ENCODE assay signal across 8 cellular contexts in genomic region chr6:18997375-18997826, GRCh38.
DNase-seq lines count a peak whose midpoint lies in the region; ATAC-seq, FAIRE-seq and TF ChIP-seq lines count a peak whose summit lies in the region.

No MANE protein-coding gene starts in this region.

- intact Hi-C loops in A673 (cut with micrococcal nuclease; ENCODE audit: unreplicated experiment) (loop anchor here (5.0 to 10.0 kb wide), 3 partner anchors 473 to 1060 kb away; no protein-coding TSS in a partner anchor), left colon (cut with DNase I, micrococcal nuclease) (no loop called here)

- peak; percentile 81 for TF ChIP-seq CTCF in A673 (conservative IDR thresholded peaks at IDR 0.05; ENCODE audit: low read depth, low read length)
- peak; percentile 85 for TF ChIP-seq CTCF in astrocyte of the cerebellum (IDR thresholded peaks at IDR 0.05; ENCODE audit: low read depth, low read length, missing control alignments)

- BruUV-seq in A673 (replicated peaks; lab: Mats Ljungman, UMichigan), result no TSS peak

- H3K4me1 ChIP-seq in A673 (ENCODE audit: insufficient read depth, low read length, poor library complexity, severe bottlenecking), result no peaks in the 10 kb centered on the region

- no peaks in the 10 kb centered on the region for H3K9me3 ChIP-seq in A673 (ENCODE audit: low read depth, low read length, poor library complexity, severe bottlenecking)

- DNase-seq in A673 (ENCODE audit: low spot score), result peak; percentile 73
- DNase-seq in GM12892 (ENCODE audit: insufficient read length), result no peak
- peak; percentile 80 for DNase-seq in NCI-H146 (lab: John Stamatoyannopoulos, UW)
- DNase-seq in astrocyte of the cerebellum (ENCODE audit: low read depth), result peak; percentile 47
- no peak for DNase-seq in left colon
- no peak for DNase-seq in stimulated activated CD4-positive, alpha-beta T cell treated with anti-CD3 and anti-CD28 coated beads, Interleukin-4, amount 100 ng/mL, for 1 hour
- no peak for DNase-seq in amniotic stem cell (lab: John Stamatoyannopoulos, UW)

- no peak overlapping the region for H3K4me3 ChIP-seq in A673 (ENCODE audit: low read depth, low read length, poor library complexity, severe bottlenecking)
- no peak overlapping the region for H3K4me3 ChIP-seq in astrocyte of the cerebellum (ENCODE audit: low read depth, low read length)

- CTCF ChIA-PET in A673 (lab: Charles Lee), result interaction anchor here (0.8 to 1.3 kb wide), 3 partner anchors 27 to 1059 kb away, joined by 4 to 5 read pairs (median 4); no protein-coding TSS in a partner anchor

- peak; percentile 87 for ATAC-seq in HG02678 (IDR thresholded peaks at IDR 0.05; ENCODE audit: unreplicated experiment)
- peak; percentile 86 for ATAC-seq in left colon

- in situ Hi-C loops in astrocyte of the cerebellum (cut with HindIII; ENCODE audit: low sequenced_read_pairs), result no loop called here

- H3K27ac ChIP-seq in A673 (ENCODE audit: low read depth, low read length, poor library complexity, severe bottlenecking), result no peak overlapping the region

- H3K27me3 ChIP-seq in A673 (replicated peaks; ENCODE audit: insufficient read depth, low read depth, low read length, poor library complexity), result no peaks in the 10 kb centered on the region

- H3K36me3 ChIP-seq in A673 (ENCODE audit: insufficient read depth, low read length, poor library complexity, severe bottlenecking), result no peaks in the 10 kb centered on the region

- peak; percentile 56 for FAIRE-seq in GM12892 (lab: Jason Lieb, UNC)

- no peak for TF ChIP-seq POLR2A in GM12892 (IDR thresholded peaks at IDR 0.05; ENCODE audit: low read depth, low read length)

- POLR2A ChIA-PET in A673 (lab: Charles Lee; ENCODE audit: low non-redundant PET), result no interaction called here

Comparison
In these comparisons a context has a peak if more than half of its experiments do, and no peak if none do; other contexts are left out.
1. DNase-seq: peak in A673 (single experiment), NCI-H146 (single experiment) and astrocyte of the cerebellum (single experiment); none in GM12892 (single experiment), left colon (0 of 2), stimulated activated CD4-positive, alpha-beta T cell treated with anti-CD3 and anti-CD28 coated beads, Interleukin-4, amount 100 ng/mL, for 1 hour (single experiment) and amniotic stem cell (single experiment).